Comparison of ENCODE assay signal across 10 cellular contexts in genomic region chr3:188584162-188584529, GRCh38.
A peak's percentile ranks its signal among the peaks of the same experiment; 100 is the strongest.
DNase-seq lines count a peak whose midpoint lies in the region; ATAC-seq and TF ChIP-seq lines count a peak whose summit lies in the region.
"Had no signal": no experiment of that assay in that cellular context is flagged by ENCODE, and none has a peak within 500 bp of the region (broad histone marks: within the 10 kb centered on the region; RNA-seq: fewer than 3 reads in every experiment).

No MANE protein-coding gene starts in this region.

- no peak overlapping the region for H3K4me3 Mint-ChIP-seq in naive thymus-derived CD8-positive, alpha-beta T cell

- peak; percentile 78 for ATAC-seq in body of pancreas
- ATAC-seq in naive thymus-derived CD8-positive, alpha-beta T cell: no peak
- ATAC-seq in HG03571 (IDR thresholded peaks at IDR 0.05; ENCODE audit: unreplicated experiment): no peak

- TF ChIP-seq POLR2A in body of pancreas (IDR thresholded peaks at IDR 0.05) (no peak), thyroid gland (IDR thresholded peaks at IDR 0.05) (no peak)

- peak overlapping the region in 1 of 4 donors; percentile 6 for H3K27ac ChIP-seq in body of pancreas
- H3K27ac ChIP-seq in thyroid gland: no peak overlapping the region

- TF ChIP-seq CTCF in body of pancreas (IDR thresholded peaks at IDR 0.05): no peak
- no peak for TF ChIP-seq CTCF in thyroid gland (IDR thresholded peaks at IDR 0.05)

- H3K4me1 ChIP-seq in body of pancreas (peaks cover 8% of the 10 kb centered on the region), thyroid gland (no peaks in the 10 kb centered on the region)

- peak; percentile 35 for DNase-seq in stimulated activated CD4-positive, alpha-beta T cell treated with anti-CD3 and anti-CD28 coated beads, Interleukin-15, amount 100 ng/mL, for 24 hours
- DNase-seq in stimulated activated CD4-positive, alpha-beta T cell treated with anti-CD3 and anti-CD28 coated beads, Interleukin-2, amount 100 ng/mL, for 48 hours: no peak
- DNase-seq in body of pancreas (peak in 1 of 4 donors; percentile 25), lung microvascular endothelial cell (ENCODE audit: low read depth in 2 of 2) (peak; percentile 87 to 88), thyroid gland (no peak), NCI-H345 treated with DMSO at 0.1 percent for 48 hours (lab: John Stamatoyannopoulos, UW; ENCODE audit: unreplicated experiment) (no peak)
- no peak for DNase-seq in naive thymus-derived CD8-positive, alpha-beta T cell
- DNase-seq: DND-41, NCI-H1694 treated with DMSO at 0.1 percent for 48 hours had no signal

- no peak overlapping the region for H3K27ac Mint-ChIP-seq in naive thymus-derived CD8-positive, alpha-beta T cell

- H3K4me3 ChIP-seq in body of pancreas (no peak overlapping the region), thyroid gland (replicated peaks in 1 of 3) (no peak overlapping the region)

- POLR2A ChIA-PET in naive thymus-derived CD8-positive, alpha-beta T cell (lab: Charles Lee): no interaction called here

- H3K9me3 ChIP-seq in body of pancreas (no peaks in the 10 kb centered on the region), thyroid gland (no peaks in the 10 kb centered on the region)

- H3K9me3 Mint-ChIP-seq in naive thymus-derived CD8-positive, alpha-beta T cell: no peaks in the 10 kb centered on the region

- H3K27me3 ChIP-seq in body of pancreas (no peaks in the 10 kb centered on the region), thyroid gland (no peaks in the 10 kb centered on the region)

- 25 to 44% methylated on average over 4 of the region's 4 CpGs for WGBS in body of pancreas, 2 donors
- 73 to 86% methylated on average over 4 of the region's 4 CpGs for WGBS in thyroid gland, 2 donors

- H3K36me3 Mint-ChIP-seq in naive thymus-derived CD8-positive, alpha-beta T cell: no peaks in the 10 kb centered on the region

- no peaks in the 10 kb centered on the region for H3K27me3 Mint-ChIP-seq in naive thymus-derived CD8-positive, alpha-beta T cell

- H3K36me3 ChIP-seq in body of pancreas (replicated peaks in 1 of 2; ENCODE audit: insufficient read depth in 1 of 2, low read depth in 2 of 2) (no peaks in the 10 kb centered on the region), thyroid gland (no peaks in the 10 kb centered on the region)

- intact Hi-C loops in body of pancreas (cut with DNase I) (no loop called here), thyroid gland (cut with DNase I) (no loop called here)

- H3K4me1 Mint-ChIP-seq in naive thymus-derived CD8-positive, alpha-beta T cell: peaks cover 2 to 33% (median 5%) of the 10 kb centered on the region in 4 donors

Comparison
In these comparisons a context has a peak if more than half of its experiments do, and no peak if none do; other contexts are left out.
1. DNase-seq: peak in stimulated activated CD4-positive, alpha-beta T cell treated with anti-CD3 and anti-CD28 coated beads, Interleukin-15, amount 100 ng/mL, for 24 hours (single experiment) and lung microvascular endothelial cell (2 of 2); none in stimulated activated CD4-positive, alpha-beta T cell treated with anti-CD3 and anti-CD28 coated beads, Interleukin-2, amount 100 ng/mL, for 48 hours (0 of 2), thyroid gland (0 of 2), NCI-H345 treated with DMSO at 0.1 percent for 48 hours (single experiment) and naive thymus-derived CD8-positive, alpha-beta T cell (0 of 10).